ENCODE assay signal across 16 cellular contexts in the genomic region with DNA sequence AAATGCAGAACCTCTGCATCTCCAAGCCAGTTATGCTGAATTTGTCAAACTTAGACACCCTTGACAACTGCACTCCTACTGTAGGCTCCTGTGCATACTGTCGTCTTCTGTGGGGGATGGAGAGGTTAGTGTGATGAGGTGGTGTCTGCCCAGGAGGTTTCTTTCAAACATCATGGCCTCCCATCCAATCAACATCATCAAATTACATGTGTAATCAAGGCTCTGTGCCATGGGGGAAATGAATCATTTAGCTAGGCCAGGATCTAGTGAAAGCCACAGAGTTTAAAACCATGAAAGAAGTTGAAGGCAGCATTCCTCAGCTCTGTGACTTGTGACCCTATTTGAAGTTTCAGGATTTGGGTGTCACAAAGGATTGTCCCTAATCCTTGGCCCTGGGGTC.
DNase-seq lines count a peak whose midpoint lies in the region; ATAC-seq and TF ChIP-seq lines count a peak whose summit lies in the region.
"Had no signal": no experiment of that assay in that cellular context is flagged by ENCODE, and none has a peak within 500 bp of the region (broad histone marks: within the 10 kb centered on the region; RNA-seq: fewer than 3 reads in every experiment).

No MANE protein-coding gene starts in this region.

- no peaks in the 10 kb centered on the region for H3K9me2 ChIP-seq in PC-3 (replicated peaks; ENCODE audit: low read length)
- no peaks in the 10 kb centered on the region; the same call in 1 of the 2 replicates for H3K9me2 ChIP-seq in PC-9 (ENCODE audit: insufficient read depth)

- H3K14ac ChIP-seq in mesenchymal stem cell (ENCODE audit: low read length in 2 of 2): no peak overlapping the region

- H3K4me3 ChIP-seq in PC-3 (ENCODE audit: low read length) (no peak overlapping the region), mesenchymal stem cell (ENCODE audit: insufficient read depth in 1 of 2, low read depth in 1 of 2, low read length in 2 of 2) (no peak overlapping the region), PC-9 (no peak overlapping the region)
- H3K4me3 ChIP-seq: BLaER1 treated with 17β-estradiol and CSF1 and Interleukin-3, amounts not matched to agents 10 nM and 100 nM; coronary artery; prostate gland had no signal

- H3K23ac ChIP-seq in mesenchymal stem cell (ENCODE audit: low read length in 2 of 2): no peak overlapping the region

- H3K27me3 ChIP-seq in PC-3 (ENCODE audit: low read length) (no peaks in the 10 kb centered on the region), mesenchymal stem cell (ENCODE audit: control insufficient read depth in 1 of 2, insufficient read depth in 1 of 2, low read length in 2 of 2) (no peaks in the 10 kb centered on the region), PC-9 (ENCODE audit: insufficient read depth, low read depth) (peaks cover 12% of the 10 kb centered on the region; the same call in 1 of the 2 replicates)
- H3K27me3 ChIP-seq: BLaER1 treated with 17β-estradiol and CSF1 and Interleukin-3, amounts not matched to agents 10 nM and 100 nM had no signal

- H2AK5ac ChIP-seq in mesenchymal stem cell (ENCODE audit: low read length, severe bottlenecking): no peak overlapping the region

- H3K4me2 ChIP-seq in PC-3 (ENCODE audit: low read length) (no peak overlapping the region), mesenchymal stem cell (ENCODE audit: low read length, poor library complexity, severe bottlenecking) (no peak overlapping the region), PC-9 (no peak overlapping the region)
- H3K4me2 ChIP-seq: BLaER1 treated with 17β-estradiol and CSF1 and Interleukin-3, amounts not matched to agents 10 nM and 100 nM had no signal

- POLR2A ChIA-PET in PC-3 (lab: Charles Lee; ENCODE audit: unreplicated experiment) (no interaction called here), PC-9 (lab: Charles Lee; ENCODE audit: unreplicated experiment) (no interaction called here)

- H3K79me1 ChIP-seq in mesenchymal stem cell (replicated peaks; ENCODE audit: low read length, poor library complexity, severe bottlenecking): no peaks in the 10 kb centered on the region

- peak overlapping the region; percentile 63 for H4K8ac ChIP-seq in mesenchymal stem cell (ENCODE audit: low read length)

- H3K27ac ChIP-seq in PC-3 (ENCODE audit: low read length) (no peak overlapping the region), mesenchymal stem cell (ENCODE audit: low read length, poor library complexity, severe bottlenecking) (no peak overlapping the region), PC-9 (no peak overlapping the region)
- H3K27ac ChIP-seq: BLaER1 treated with 17β-estradiol and CSF1 and Interleukin-3, amounts not matched to agents 10 nM and 100 nM; coronary artery; prostate gland had no signal

- no CpG with 5 or more reads among the region's 1 CpG for WGBS in mesenchymal stem cell

- TF ChIP-seq CTCF in PC-3 (conservative IDR thresholded peaks at IDR 0.05; ENCODE audit: low read depth, low read length): no peak
- no peak for TF ChIP-seq CTCF in PC-9 (conservative IDR thresholded peaks at IDR 0.05)

- no peaks in the 10 kb centered on the region for H3K79me2 ChIP-seq in PC-3 (ENCODE audit: low read length)
- no peaks in the 10 kb centered on the region for H3K79me2 ChIP-seq in PC-9 (ENCODE audit: low read depth)

- H2BK12ac ChIP-seq in mesenchymal stem cell (ENCODE audit: low read length in 2 of 2): no peak overlapping the region

- no peak overlapping the region for H3K4ac ChIP-seq in mesenchymal stem cell (ENCODE audit: low read depth in 1 of 2, low read length in 2 of 2)

- H3K9ac ChIP-seq in PC-3 (ENCODE audit: low read length): no peak overlapping the region
- peak overlapping the region; percentile 24 for H3K9ac ChIP-seq in mesenchymal stem cell (ENCODE audit: low read length)
- H3K9ac ChIP-seq: BLaER1 treated with 17β-estradiol and CSF1 and Interleukin-3, amounts not matched to agents 10 nM and 100 nM had no signal

- no peak overlapping the region for H2BK5ac ChIP-seq in mesenchymal stem cell (ENCODE audit: low read depth, low read length, poor library complexity, severe bottlenecking)

- intact Hi-C loops in PC-3 (cut with micrococcal nuclease): no loop called here
- intact Hi-C loops in PC-9 (cut with micrococcal nuclease; ENCODE audit: unreplicated experiment): no loop called here

- H3K18ac ChIP-seq in mesenchymal stem cell (ENCODE audit: low read depth in 1 of 2, low read length in 2 of 2): no peak overlapping the region

- no peak overlapping the region for H2AFZ ChIP-seq in PC-3 (ENCODE audit: low read length)
- H2AFZ ChIP-seq in mesenchymal stem cell (ENCODE audit: low read depth, low read length): no peak overlapping the region
- H2AFZ ChIP-seq in PC-9: no peak overlapping the region

- no peaks in the 10 kb centered on the region for H3K36me3 ChIP-seq in PC-3 (ENCODE audit: low read depth, low read length)
- peaks cover 20 to 36% of the 10 kb centered on the region in 2 experiments for H3K36me3 ChIP-seq in mesenchymal stem cell (ENCODE audit: control insufficient read depth in 1 of 2, insufficient read depth in 2 of 2, low read depth in 1 of 2, low read length in 2 of 2)
- H3K36me3 ChIP-seq in PC-9 (ENCODE audit: low read depth): no peaks in the 10 kb centered on the region
- H3K36me3 ChIP-seq: BLaER1 treated with 17β-estradiol and CSF1 and Interleukin-3, amounts not matched to agents 10 nM and 100 nM had no signal

- no peak overlapping the region for H2BK120ac ChIP-seq in mesenchymal stem cell (ENCODE audit: low read depth, low read length)

- BruUV-seq in PC-3 (replicated peaks; lab: Mats Ljungman, UMichigan) (no TSS peak), PC-9 (replicated peaks; lab: Mats Ljungman, UMichigan) (no TSS peak)

- no peaks in the 10 kb centered on the region; the same call in 1 of the 2 replicates for H3K9me3 ChIP-seq in PC-3 (ENCODE audit: low read length)
- no peaks in the 10 kb centered on the region for H3K9me3 ChIP-seq in mesenchymal stem cell (ENCODE audit: control insufficient read depth, low read length)
- H3K9me3 ChIP-seq in PC-9 (ENCODE audit: insufficient read depth, low read depth): no peaks in the 10 kb centered on the region
- H3K9me3 ChIP-seq: prostate gland had no signal

- H3F3A ChIP-seq in PC-3 (ENCODE audit: low read length, unreplicated experiment): no peaks in the 10 kb centered on the region
- H3F3A ChIP-seq in PC-9 (ENCODE audit: insufficient read depth, low read depth): no peaks in the 10 kb centered on the region

- H2BK15ac ChIP-seq in mesenchymal stem cell (ENCODE audit: low read depth, poor library complexity, severe bottlenecking): no peak overlapping the region

- H3K4me1 ChIP-seq in PC-3 (ENCODE audit: insufficient read depth, low read length) (no peaks in the 10 kb centered on the region), mesenchymal stem cell (ENCODE audit: control insufficient read depth, insufficient read depth, low read depth, low read length) (peaks cover 2% of the 10 kb centered on the region), PC-9 (replicated peaks; ENCODE audit: insufficient read depth) (no peaks in the 10 kb centered on the region)
- H3K4me1 ChIP-seq: BLaER1 treated with 17β-estradiol and CSF1 and Interleukin-3, amounts not matched to agents 10 nM and 100 nM; prostate gland had no signal

- no peak for ATAC-seq in PC-3

- no peaks in the 10 kb centered on the region for H4K20me1 ChIP-seq in PC-3 (ENCODE audit: low read length)
- no peaks in the 10 kb centered on the region for H4K20me1 ChIP-seq in PC-9 (ENCODE audit: insufficient read depth)
- H4K20me1 ChIP-seq: BLaER1 treated with 17β-estradiol and CSF1 and Interleukin-3, amounts not matched to agents 10 nM and 100 nM had no signal

- no peak overlapping the region for H4K91ac ChIP-seq in mesenchymal stem cell (ENCODE audit: low read length)

- CTCF ChIA-PET in PC-3 (lab: Charles Lee): no interaction called here
- CTCF ChIA-PET in PC-9 (lab: Charles Lee): no interaction called here

- peak; percentile 77 for DNase-seq in Daoy (ENCODE audit: low read depth)
- peak; percentile 37 for DNase-seq in PC-3
- peak; percentile 21 to 84 for DNase-seq in dermis microvascular lymphatic vessel endothelial cell (ENCODE audit: low read depth in 2 of 2)
- DNase-seq in mesenchymal stem cell: peak; percentile 34
- DNase-seq in PC-9: no peak
- DNase-seq in putamen (ENCODE audit: low spot score): no peak
- no peak for DNase-seq in SKM-1 (lab: John Stamatoyannopoulos, UW; ENCODE audit: unreplicated experiment)
- DNase-seq in activated CD8-positive, alpha-beta memory T cell treated with anti-CD3 and anti-CD28 coated beads, Interleukin-2, amount 50 U/mL, for 48 hours: no peak
- DNase-seq: activated CD4-positive, alpha-beta T cell treated with anti-CD3 and anti-CD28 coated beads for 1 hour; DMS79; NCI-H1417; NCI-H446; trophoblast cell had no signal

Comparison
In these comparisons a context has a peak if more than half of its experiments do, and no peak if none do; other contexts are left out.
1. DNase-seq: peak in Daoy (single experiment), PC-3 (single experiment), dermis microvascular lymphatic vessel endothelial cell (2 of 2) and mesenchymal stem cell (single experiment); none in PC-9 (0 of 2), putamen (single experiment), SKM-1 (single experiment) and activated CD8-positive, alpha-beta memory T cell treated with anti-CD3 and anti-CD28 coated beads, Interleukin-2, amount 50 U/mL, for 48 hours (single experiment).